Comparison of ENCODE assay signal across 8 cellular contexts in the genomic region with DNA sequence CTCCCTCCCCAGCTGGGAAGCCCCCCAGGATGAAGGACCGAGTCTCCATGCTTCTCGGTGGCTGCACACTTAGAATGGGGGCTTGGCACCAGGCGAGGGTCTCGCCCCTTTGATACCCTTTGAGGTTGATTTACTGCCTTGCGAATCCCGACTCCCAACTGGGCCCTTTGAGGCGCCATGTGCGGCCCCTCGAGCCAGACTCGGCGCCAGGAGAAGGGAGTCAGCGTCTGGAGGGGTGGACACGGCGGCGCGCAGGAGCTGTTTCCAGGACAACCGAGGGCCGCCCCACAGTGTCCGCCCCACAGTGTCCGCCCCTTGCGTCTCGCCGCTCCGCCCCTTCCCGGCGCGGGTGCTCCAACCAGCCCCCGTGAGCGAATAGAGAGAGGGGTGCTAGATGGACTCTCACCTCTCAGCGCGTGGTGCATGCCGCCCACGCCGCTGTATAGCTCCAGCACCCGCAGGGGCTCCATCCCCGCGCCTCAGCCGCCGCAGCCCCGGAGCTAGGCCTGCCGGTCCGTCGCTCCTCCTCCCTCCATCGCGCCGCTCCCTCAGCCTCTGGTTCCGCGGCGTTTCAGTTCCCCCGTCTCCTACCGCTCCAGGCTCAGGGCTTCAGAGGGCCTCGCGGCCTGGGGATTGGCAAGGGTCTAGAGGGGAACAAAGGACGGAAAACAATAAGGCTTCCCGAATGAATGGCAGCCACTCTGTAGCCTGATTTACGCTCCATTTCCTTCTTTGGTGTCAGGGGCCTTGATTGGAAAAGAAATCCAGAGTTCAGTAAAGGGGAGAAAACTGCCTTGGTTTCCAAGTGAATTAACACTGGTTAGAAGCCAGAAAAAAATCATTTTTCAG. TPM values are rescaled to one million over a fixed set of nuclear protein-coding genes. Genes with fewer than 3 reads are reported as not detected.
DNase-seq lines count a peak whose midpoint lies in the region; ATAC-seq and TF ChIP-seq lines count a peak whose summit lies in the region.

A gene with protein sequence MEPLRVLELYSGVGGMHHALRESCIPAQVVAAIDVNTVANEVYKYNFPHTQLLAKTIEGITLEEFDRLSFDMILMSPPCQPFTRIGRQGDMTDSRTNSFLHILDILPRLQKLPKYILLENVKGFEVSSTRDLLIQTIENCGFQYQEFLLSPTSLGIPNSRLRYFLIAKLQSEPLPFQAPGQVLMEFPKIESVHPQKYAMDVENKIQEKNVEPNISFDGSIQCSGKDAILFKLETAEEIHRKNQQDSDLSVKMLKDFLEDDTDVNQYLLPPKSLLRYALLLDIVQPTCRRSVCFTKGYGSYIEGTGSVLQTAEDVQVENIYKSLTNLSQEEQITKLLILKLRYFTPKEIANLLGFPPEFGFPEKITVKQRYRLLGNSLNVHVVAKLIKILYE (minus strand): TSS at position 508 of the 849 bp plus-strand sequence. CDS start 38 bp downstream, at position 470.

- H3K36me3 Mint-ChIP-seq in chondrocyte (ENCODE audit: low read depth): no peaks in the 10 kb centered on the region

- H3K27ac Mint-ChIP-seq in chondrocyte (ENCODE audit: unreplicated experiment): peak within 1 kb of the TSS; percentile 96

- H3K4me3 Mint-ChIP-seq in chondrocyte (ENCODE audit: unreplicated experiment): peak within 1 kb of the TSS; percentile 87

- peaks cover 41% of the 10 kb centered on the region for H3K4me1 Mint-ChIP-seq in chondrocyte (ENCODE audit: low read depth)

- H3K9me3 Mint-ChIP-seq in chondrocyte (ENCODE audit: low read depth): no peaks in the 10 kb centered on the region

- peak; percentile 63 for ATAC-seq in HG03060 (IDR thresholded peaks at IDR 0.05; ENCODE audit: low read depth, unreplicated experiment)

- TF ChIP-seq POLR2A in GM18526 (IDR thresholded peaks at IDR 0.05; ENCODE audit: extremely low read depth, insufficient read length): peak; percentile 58

- H3K27me3 Mint-ChIP-seq in chondrocyte (ENCODE audit: low read depth): no peaks in the 10 kb centered on the region

- DNase-seq in ACHN: peak; percentile 85
- peak; percentile 67 for DNase-seq in NCI-H2227 (lab: John Stamatoyannopoulos, UW; ENCODE audit: unreplicated experiment)
- DNase-seq in activated CD4-positive, alpha-beta T cell treated with anti-CD3 and anti-CD28 coated beads for 24 hours (ENCODE audit: low read depth in 2 of 2): peak; percentile 65 to 66
- DNase-seq in chondrocyte (ENCODE audit: low spot score): peak; percentile 97
- peak; percentile 94 for DNase-seq in kidney tubule cell (ENCODE audit: low spot score)
- peak; percentile 67 to 69 for DNase-seq in stimulated activated CD4-positive, alpha-beta T cell treated with anti-CD3 and anti-CD28 coated beads, Interleukin-15, amount 100 ng/mL, for 48 hours (ENCODE audit: low read depth in 2 of 2)

- in situ Hi-C loops in ACHN (cut with HindIII; ENCODE audit: low pct_ligation_motif_present, low pct_unique_long_range_greater_than_20kb, low sequenced_read_pairs): no loop called here

- peak; percentile 30 for TF ChIP-seq CTCF in chondrocyte (IDR thresholded peaks at IDR 0.05)

RNA-seq across cellular contexts. Expression of the gene that starts here (rescaled TPM):
- 3.1 to 6.4 TPM (median 4.7 TPM) in 3 replicates for total RNA-seq in chondrocyte

Comparison
In these comparisons a context has a peak if more than half of its experiments do, and no peak if none do; other contexts are left out.
1. Peak in every context shown above with its lines: DNase-seq and ATAC-seq.